ENCODE assay signal across 14 cellular contexts in genomic region chr1:12203216-12204007, GRCh38. TPM values are rescaled to one million over a fixed set of nuclear protein-coding genes. Genes with fewer than 3 reads are reported as not detected.
DNase-seq lines count a peak whose midpoint lies in the region; ATAC-seq, FAIRE-seq and TF ChIP-seq lines count a peak whose summit lies in the region.
"Had no signal": no experiment of that assay in that cellular context is flagged by ENCODE, and none has a peak within 500 bp of the region (broad histone marks: within the 10 kb centered on the region; RNA-seq: fewer than 3 reads in every experiment).

No MANE protein-coding gene starts in this region.

- no peak for TF ChIP-seq POLR2A in K562 (conservative IDR thresholded peaks at IDR 0.05)

- BruUV-seq in K562 (replicated peaks; lab: Mats Ljungman, UMichigan), result no TSS peak

- intact Hi-C loops in K562 (cut with micrococcal nuclease), result no loop called here

- H3K9me1 ChIP-seq in K562 (ENCODE audit: control insufficient read depth, insufficient read depth, low read length), result no peaks in the 10 kb centered on the region

- FAIRE-seq in K562 (lab: Jason Lieb, UNC), result peak; percentile 97

- H3K27ac ChIP-seq in K562 (ENCODE audit: extremely low read depth, low read depth, low read length), result no peak overlapping the region; the same call in 2 of the 3 replicates

- WGBS in K562 (ENCODE audit: insufficient coverage, low coverage, missing lambda C conversion rate), result 31% methylated on average over 20 of the region's 20 CpGs

- H3K36me3 Mint-ChIP-seq in activated naive CD4-positive, alpha-beta T cell treated with anti-CD3 and anti-CD28 coated beads, Interleukin-2, amount 10 ng/mL, durations not matched to agents 7 days and 5 days, result peaks cover 61% of the 10 kb centered on the region
- peaks cover 100% of the 10 kb centered on the region for H3K36me3 Mint-ChIP-seq in stimulated activated effector memory CD8-positive, alpha-beta T cell treated with anti-CD3 and anti-CD28 coated beads, Interleukin-12 subunit alpha, Interleukin-12 subunit beta, amount 100 ng/mL, for 72 hours

- TF ChIP-seq RAD21 in K562 (CRISPR knock-in tag; conservative IDR thresholded peaks at IDR 0.05 in 1 of 2, IDR thresholded peaks at IDR 0.05 in 1 of 2), result no peak

- H3K9me3 ChIP-seq in NT2/D1 (ENCODE audit: insufficient read depth, low read length), result no peaks in the 10 kb centered on the region
- H3K9me3 ChIP-seq in K562 (replicated peaks; ENCODE audit: control insufficient read depth, insufficient read depth, low read depth, low read length), result no peaks in the 10 kb centered on the region

- POLR2A ChIA-PET in K562 (lab: Yijun Ruan, JAX), result interaction anchor here (0.7 to 1.6 kb wide), 8 partner anchors 11 to 163 kb away, joined by 3 to 4 read pairs (median 3); no protein-coding TSS in a partner anchor

- H3K36me3 ChIP-seq in NT2/D1 (ENCODE audit: insufficient read depth, insufficient read length, low read length) (no peaks in the 10 kb centered on the region), K562 (ENCODE audit: control insufficient read depth, insufficient read depth, low read length) (peaks cover 54% of the 10 kb centered on the region; the same call in 2 of the 3 replicates)

- no peaks in the 10 kb centered on the region for H4K20me1 ChIP-seq in K562 (replicated peaks; ENCODE audit: control insufficient read depth, insufficient read depth, low read length)

- CTCF ChIA-PET in activated naive CD4-positive, alpha-beta T cell treated with anti-CD3 and anti-CD28 coated beads, Interleukin-2, amount 10 ng/mL, durations not matched to agents 7 days and 5 days (lab: Charles Lee), result interaction anchor here (14.1 kb wide), 1 partner anchor 79 kb away, joined by 252 read pairs; no protein-coding TSS in a partner anchor
- CTCF ChIA-PET in K562 (lab: Yijun Ruan, JAX; ENCODE audit: low intra/inter-chr PET ratio), result interaction anchor here (0.6 to 0.7 kb wide), 2 partner anchors 79 to 114 kb away, joined by 3 to 5 read pairs; no protein-coding TSS in a partner anchor

- no peaks in the 10 kb centered on the region for H3K27me3 ChIP-seq in NT2/D1 (ENCODE audit: insufficient read depth, insufficient read length)
- no peaks in the 10 kb centered on the region for H3K27me3 ChIP-seq in K562 (ENCODE audit: control insufficient read depth in 2 of 2, insufficient read depth in 2 of 2, low read length in 2 of 2)

- H3K27ac Mint-ChIP-seq in activated naive CD4-positive, alpha-beta T cell treated with anti-CD3 and anti-CD28 coated beads, Interleukin-2, amount 10 ng/mL, durations not matched to agents 7 days and 5 days, result peak overlapping the region; percentile 67
- peak overlapping the region; percentile 95 for H3K27ac Mint-ChIP-seq in stimulated activated effector memory CD8-positive, alpha-beta T cell treated with anti-CD3 and anti-CD28 coated beads, Interleukin-12 subunit alpha, Interleukin-12 subunit beta, amount 100 ng/mL, for 72 hours

- peaks cover 44% of the 10 kb centered on the region for H3K4me1 Mint-ChIP-seq in activated naive CD4-positive, alpha-beta T cell treated with anti-CD3 and anti-CD28 coated beads, Interleukin-2, amount 10 ng/mL, durations not matched to agents 7 days and 5 days
- H3K4me1 Mint-ChIP-seq in stimulated activated effector memory CD8-positive, alpha-beta T cell treated with anti-CD3 and anti-CD28 coated beads, Interleukin-12 subunit alpha, Interleukin-12 subunit beta, amount 100 ng/mL, for 72 hours, result peaks cover 71% of the 10 kb centered on the region

- H3K27me3 Mint-ChIP-seq in activated naive CD4-positive, alpha-beta T cell treated with anti-CD3 and anti-CD28 coated beads, Interleukin-2, amount 10 ng/mL, durations not matched to agents 7 days and 5 days, result no peaks in the 10 kb centered on the region

- H3K9ac ChIP-seq in NT2/D1 (ENCODE audit: insufficient read length, low read depth) (peak overlapping the region; percentile 5), K562 (ENCODE audit: insufficient read depth in 1 of 2, low read depth in 2 of 2, low read length in 2 of 2) (peak overlapping the region in 1 of 2 experiments; percentile 70; a peak in 2 of 4 replicates)

- H3K4me1 ChIP-seq in NT2/D1 (ENCODE audit: insufficient read depth, insufficient read length) (peaks cover 22% of the 10 kb centered on the region), K562 (replicated peaks in 1 of 2; ENCODE audit: control insufficient read depth in 2 of 2, insufficient read depth in 2 of 2, low read length in 2 of 2) (peaks cover 13 to 40% of the 10 kb centered on the region in 2 experiments; a peak in 4 of 5 replicates)

- H3K79me2 ChIP-seq in K562 (ENCODE audit: control insufficient read depth, insufficient read depth, low read length), result no peaks in the 10 kb centered on the region

- no peak for DNase-seq in activated naive CD4-positive, alpha-beta T cell treated with anti-CD3 and anti-CD28 coated beads, Interleukin-2, amount 10 ng/mL, durations not matched to agents 7 days and 5 days
- no peak for DNase-seq in activated naive CD4-positive, alpha-beta T cell treated with anti-CD3 and anti-CD28 coated beads, Interleukin-2, amount 50 U/mL, for 16 hours
- DNase-seq in NT2/D1 (ENCODE audit: low read depth, low spot score) (no peak), K562 (ENCODE audit: extremely low read depth in 1 of 4, low spot score in 3 of 4) (peak in 1 of 4 experiments; percentile 83), NCI-H82 (lab: John Stamatoyannopoulos, UW) (no peak), SW480 (ENCODE audit: low spot score) (no peak)
- DNase-seq in stimulated activated effector memory CD8-positive, alpha-beta T cell treated with anti-CD3 and anti-CD28 coated beads, Interleukin-12 subunit alpha, Interleukin-12 subunit beta, amount 100 ng/mL, for 72 hours (ENCODE audit: low spot score in 2 of 2), result no peak
- DNase-seq: mesenchymal stem cell, NCI-H187, NCI-H748 treated with DMSO at 0.1 percent for 48 hours, RPMI8226, trophoblast cell had no signal

- no peaks in the 10 kb centered on the region for H3K9me3 Mint-ChIP-seq in activated naive CD4-positive, alpha-beta T cell treated with anti-CD3 and anti-CD28 coated beads, Interleukin-2, amount 10 ng/mL, durations not matched to agents 7 days and 5 days
- H3K9me3 Mint-ChIP-seq in stimulated activated effector memory CD8-positive, alpha-beta T cell treated with anti-CD3 and anti-CD28 coated beads, Interleukin-12 subunit alpha, Interleukin-12 subunit beta, amount 100 ng/mL, for 72 hours, result no peaks in the 10 kb centered on the region

- peak; percentile 88 for ATAC-seq in K562
- no peak for ATAC-seq in stimulated activated effector memory CD8-positive, alpha-beta T cell treated with anti-CD3 and anti-CD28 coated beads, Interleukin-12 subunit alpha, Interleukin-12 subunit beta, amount 100 ng/mL, for 72 hours
- ATAC-seq in HG02642 (IDR thresholded peaks at IDR 0.05; ENCODE audit: poor library complexity, unreplicated experiment), result no peak
- ATAC-seq: right cardiac atrium had no signal

- in situ Hi-C loops in K562 (cut with MboI), result no loop called here

- H3K4me3 ChIP-seq in NT2/D1 (ENCODE audit: insufficient read length, low read depth) (no peak overlapping the region), K562 (no peak overlapping the region)

- H3K4me3 Mint-ChIP-seq in activated naive CD4-positive, alpha-beta T cell treated with anti-CD3 and anti-CD28 coated beads, Interleukin-2, amount 10 ng/mL, durations not matched to agents 7 days and 5 days, result no peak overlapping the region
- peak overlapping the region; percentile 67 for H3K4me3 Mint-ChIP-seq in stimulated activated effector memory CD8-positive, alpha-beta T cell treated with anti-CD3 and anti-CD28 coated beads, Interleukin-12 subunit alpha, Interleukin-12 subunit beta, amount 100 ng/mL, for 72 hours

- TF ChIP-seq EP300 in K562 (IDR thresholded peaks at IDR 0.05; ENCODE audit: low read length), result peak; percentile 34; the same call in 1 of the 2 replicates

- 0 out of 2 replicates have a peak overlapping the region, but pooled peaks have one; percentile 16 for H2AFZ ChIP-seq in K562 (ENCODE audit: low read depth, low read length)

- peak overlapping the region; percentile 34 for H3K4me2 ChIP-seq in K562 (ENCODE audit: insufficient read depth, low read length)

- TF ChIP-seq CTCF in K562 (IDR thresholded peaks at IDR 0.05 in 2 of 3, conservative IDR thresholded peaks at IDR 0.05 in 1 of 3; ENCODE audit: insufficient read depth in 2 of 3, low read depth in 1 of 3, low read length in 3 of 3), result no peak

RNA-seq across cellular contexts. Expression of gene VPS13D, which starts 26.4 kb away (rescaled TPM):
- 242 and 510 TPM in 2 replicates for total RNA-seq in K562 (2011; cell fraction: chromatin; rRNA removed; ENCODE audit: low replicate concordance)
- total RNA-seq in K562 (2011; cell fraction: nucleolus; rRNA removed), result 134 and 184 TPM in 2 replicates
- 201 and 203 TPM in 2 replicates for total RNA-seq in K562 (2011; cell fraction: nucleoplasm; rRNA removed)
- total RNA-seq in K562 (2014; rRNA removed), result 31.7 and 34.0 TPM in 2 replicates
- 46.5 and 48.1 TPM in 2 replicates for total RNA-seq in K562 (2014; rRNA removed; fragmentation: Illumina TruSeq; extraction: Trizol)
- total RNA-seq in K562 (2015; rRNA removed; fragmentation: Illumina TruSeq; extraction: Trizol), result 36.6 and 38.5 TPM in 2 replicates
- 47.2 and 50.0 TPM in 2 replicates for total RNA-seq in K562 (2021)
- 50.3 and 51.5 TPM in 2 replicates for polyA plus RNA-seq in K562 (2011; rRNA removed)
- polyA plus RNA-seq in K562 (2011; cell fraction: cytosol; rRNA removed), result 24.7 and 32.9 TPM in 2 replicates
- polyA plus RNA-seq in K562 (2011; cell fraction: nucleus; rRNA removed), result 80.4 and 87.5 TPM in 2 replicates
- 21.3 and 30.8 TPM in 2 replicates for polyA plus RNA-seq in K562 (2012)
- 41.3 and 46.6 TPM in 2 replicates for polyA plus RNA-seq in K562 (2014; fragmentation: Illumina TruSeq; extraction: Trizol)
- polyA plus RNA-seq in K562 (2014; fragmentation: Nextera tagmentation; extraction: Ambion mirVana), result 10 to 100 TPM in 1 of 2 experiments, 1 to 10 TPM in 1; 6.1 to 13.9 TPM
- 37.2 and 41.3 TPM in 2 replicates for polyA plus RNA-seq in K562 (2014; rRNA removed)
- 105 and 124 TPM in 2 replicates for polyA minus RNA-seq in K562 (2011; rRNA and poly(A)+ RNA removed)
- polyA minus RNA-seq in K562 (2011; cell fraction: cytosol; rRNA and poly(A)+ RNA removed), result 40.4 and 42.1 TPM in 2 replicates
- polyA minus RNA-seq in K562 (2011; cell fraction: nucleus; rRNA and poly(A)+ RNA removed), result 107 and 189 TPM in 2 replicates

RNA-seq across cellular contexts. Expression of gene TNFRSF1B, which starts 36.6 kb away (rescaled TPM):
- 26.1 and 74.5 TPM in 2 replicates for total RNA-seq in K562 (2011; cell fraction: chromatin; rRNA removed; ENCODE audit: low replicate concordance)
- total RNA-seq in K562 (2011; cell fraction: nucleolus; rRNA removed), result 83.4 and 97.6 TPM in 2 replicates
- total RNA-seq in K562 (2011; cell fraction: nucleoplasm; rRNA removed), result 68.4 and 69.2 TPM in 2 replicates
- total RNA-seq in K562 (2014; rRNA removed), result 40.8 and 54.1 TPM in 2 replicates
- total RNA-seq in K562 (2014; rRNA removed; fragmentation: Illumina TruSeq; extraction: Trizol), result 17.5 and 22.7 TPM in 2 replicates
- total RNA-seq in K562 (2015; rRNA removed; fragmentation: Illumina TruSeq; extraction: Trizol), result 21.7 and 23.1 TPM in 2 replicates
- total RNA-seq in K562 (2021), result 91.3 and 91.6 TPM in 2 replicates
- polyA plus RNA-seq in K562 (2011; rRNA removed), result 36.0 and 48.1 TPM in 2 replicates
- polyA plus RNA-seq in K562 (2011; cell fraction: cytosol; rRNA removed), result 54.9 and 115 TPM in 2 replicates
- 12.4 and 19.5 TPM in 2 replicates for polyA plus RNA-seq in K562 (2011; cell fraction: nucleus; rRNA removed)
- 37.7 and 41.4 TPM in 2 replicates for polyA plus RNA-seq in K562 (2012)
- polyA plus RNA-seq in K562 (2014; fragmentation: Illumina TruSeq; extraction: Trizol), result 40.9 and 48.0 TPM in 2 replicates
- polyA plus RNA-seq in K562 (2014; fragmentation: Nextera tagmentation; extraction: Ambion mirVana), result 1 to 10 TPM; 8.8 to 9.0 TPM
- polyA plus RNA-seq in K562 (2014; rRNA removed), result 43.7 and 47.2 TPM in 2 replicates
- polyA minus RNA-seq in K562 (2011; rRNA and poly(A)+ RNA removed), result 19.0 and 26.6 TPM in 2 replicates
- polyA minus RNA-seq in K562 (2011; cell fraction: cytosol; rRNA and poly(A)+ RNA removed), result 46.3 and 70.4 TPM in 2 replicates
- 13.3 and 24.2 TPM in 2 replicates for polyA minus RNA-seq in K562 (2011; cell fraction: nucleus; rRNA and poly(A)+ RNA removed)
